Comparison of ENCODE assay signal across 10 cellular contexts in genomic region chr5:758698-759053, GRCh38. TPM values are rescaled to one million over a fixed set of nuclear protein-coding genes. Genes with fewer than 3 reads are reported as not detected.
A peak's percentile ranks its signal among the peaks of the same experiment; 100 is the strongest.
DNase-seq lines count a peak whose midpoint lies in the region; ATAC-seq and TF ChIP-seq lines count a peak whose summit lies in the region.
"Had no signal": no experiment of that assay in that cellular context is flagged by ENCODE, and none has a peak within 500 bp of the region (broad histone marks: within the 10 kb centered on the region; RNA-seq: fewer than 3 reads in every experiment).

No MANE protein-coding gene starts in this region.

- peak overlapping the region; percentile 29 to 85 (median 40) for H3K9ac ChIP-seq in skeletal muscle tissue (ENCODE audit: low read depth in 1 of 3, low read length in 3 of 3)

- no peak overlapping the region for H3K4me3 ChIP-seq in left lung
- H3K4me3 ChIP-seq in skeletal muscle tissue (ENCODE audit: low read length in 3 of 3) = peak overlapping the region; percentile 59 to 77 (median 59)

- peaks cover 24% of the 10 kb centered on the region for H3K4me1 Mint-ChIP-seq in central memory CD8-positive, alpha-beta T cell

- peak overlapping the region; percentile 92 for H3K27ac Mint-ChIP-seq in central memory CD8-positive, alpha-beta T cell (ENCODE audit: low read depth)

- H3K27me3 Mint-ChIP-seq in central memory CD8-positive, alpha-beta T cell = peaks cover 27% of the 10 kb centered on the region

- peak overlapping the region; percentile 72 for H3K4me3 Mint-ChIP-seq in central memory CD8-positive, alpha-beta T cell

- H3K9me3 ChIP-seq in left lung (no peaks in the 10 kb centered on the region), skeletal muscle tissue (ENCODE audit: control insufficient read depth in 3 of 3, low read length in 3 of 3) (no peaks in the 10 kb centered on the region)

- H3K9me3 Mint-ChIP-seq in central memory CD8-positive, alpha-beta T cell = no peaks in the 10 kb centered on the region

- TF ChIP-seq CTCF in left lung (IDR thresholded peaks at IDR 0.05) = no peak

- H3K27me3 ChIP-seq in left lung (no peaks in the 10 kb centered on the region), skeletal muscle tissue (ENCODE audit: control insufficient read depth in 3 of 3, insufficient read depth in 3 of 3, low read length in 3 of 3) (no peaks in the 10 kb centered on the region)

- H3K36me3 Mint-ChIP-seq in central memory CD8-positive, alpha-beta T cell (ENCODE audit: insufficient read depth) = peaks cover 14% of the 10 kb centered on the region

- H3K4me1 ChIP-seq in left lung (peaks cover 29 to 34% of the 10 kb centered on the region in 2 donors), skeletal muscle tissue (ENCODE audit: control insufficient read depth in 3 of 3, insufficient read depth in 3 of 3, low read length in 3 of 3) (peaks cover 30 to 43% (median 37%) of the 10 kb centered on the region in 3 donors)

- intact Hi-C loops in left lung (cut with DNase I) = no loop called here

- H3K27ac ChIP-seq in left lung (peak overlapping the region; percentile 56 to 87), skeletal muscle tissue (ENCODE audit: low read depth, low read length) (peak overlapping the region; percentile 29)
- H3K27ac ChIP-seq: epithelial cell of prostate had no signal

- peak; percentile 1 for DNase-seq in GM19240 (ENCODE audit: insufficient read length, low spot score)
- DNase-seq in central memory CD8-positive, alpha-beta T cell (ENCODE audit: low spot score in 2 of 2) = no peak
- peak in 1 of 2 donors; percentile 68 for DNase-seq in left lung
- DNase-seq in globus pallidus (ENCODE audit: low spot score) = no peak
- DNase-seq in SIG-M5 (lab: John Stamatoyannopoulos, UW) = no peak
- no peak for DNase-seq in NCI-H1930 (lab: John Stamatoyannopoulos, UW)
- DNase-seq: DMS 273 treated with DMSO at 0.1 percent for 48 hours had no signal

- ATAC-seq in central memory CD8-positive, alpha-beta T cell (replicated peaks; ENCODE audit: extremely low read depth, poor library complexity, severe bottlenecking) = no peak
- ATAC-seq in left lung = no peak
- ATAC-seq in GM21528 (IDR thresholded peaks at IDR 0.05; ENCODE audit: low FRiP score, unreplicated experiment) = no peak

- no peaks in the 10 kb centered on the region for H3K36me3 ChIP-seq in left lung
- peaks cover 0 to 5% (median 4%) of the 10 kb centered on the region in 3 donors for H3K36me3 ChIP-seq in skeletal muscle tissue (ENCODE audit: control insufficient read depth in 3 of 3, insufficient read depth in 3 of 3, low read length in 3 of 3)

RNA-seq across cellular contexts. Expression of gene ZDHHC11B, which starts 25.9 kb away (rescaled TPM):
- total RNA-seq in left lung = 10 to 100 TPM in 1 of 2 donors, 1 to 10 TPM in 1; 8.4 to 26.4 TPM
- 1.0 TPM for total RNA-seq in skeletal muscle tissue

Comparison
In these comparisons a context has a peak if more than half of its experiments do, and no peak if none do; other contexts are left out.
1. H3K4me3 ChIP-seq: peak in skeletal muscle tissue (3 of 3); none in left lung (0 of 2).